In the genomic region with DNA sequence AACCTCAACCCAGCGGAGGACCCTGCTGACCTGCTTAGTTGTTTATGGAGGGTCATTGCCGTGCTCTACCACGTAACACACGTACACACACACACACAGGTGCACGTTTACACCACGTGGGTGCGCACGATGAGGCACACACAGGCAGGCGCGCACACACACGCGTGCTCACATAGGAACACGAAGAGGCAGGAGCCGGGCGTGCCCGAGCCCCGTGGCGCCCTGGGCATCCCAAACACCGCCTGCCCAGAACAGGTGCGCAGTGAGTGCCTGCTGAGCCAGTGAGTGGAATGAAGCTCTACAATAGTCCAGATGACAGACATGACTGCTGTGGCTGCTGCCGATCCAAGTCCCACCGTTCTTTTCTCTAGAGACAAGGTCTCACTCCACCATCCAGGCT, we compare ENCODE assay signal across 1 cellular context.
TF ChIP-seq lines count a peak whose summit lies in the region.

No MANE protein-coding gene starts in this region.

TF ChIP-seq in HEK293, 187 proteins besides CTCF, POLR2A, EP300 and RAD21 (continued from another document):
- TF ChIP-seq ZNF623 (tag by site-specific recombination; IDR thresholded peaks at IDR 0.05): no peak
